Comparison of ENCODE assay signal across 8 cellular contexts in the genomic region with DNA sequence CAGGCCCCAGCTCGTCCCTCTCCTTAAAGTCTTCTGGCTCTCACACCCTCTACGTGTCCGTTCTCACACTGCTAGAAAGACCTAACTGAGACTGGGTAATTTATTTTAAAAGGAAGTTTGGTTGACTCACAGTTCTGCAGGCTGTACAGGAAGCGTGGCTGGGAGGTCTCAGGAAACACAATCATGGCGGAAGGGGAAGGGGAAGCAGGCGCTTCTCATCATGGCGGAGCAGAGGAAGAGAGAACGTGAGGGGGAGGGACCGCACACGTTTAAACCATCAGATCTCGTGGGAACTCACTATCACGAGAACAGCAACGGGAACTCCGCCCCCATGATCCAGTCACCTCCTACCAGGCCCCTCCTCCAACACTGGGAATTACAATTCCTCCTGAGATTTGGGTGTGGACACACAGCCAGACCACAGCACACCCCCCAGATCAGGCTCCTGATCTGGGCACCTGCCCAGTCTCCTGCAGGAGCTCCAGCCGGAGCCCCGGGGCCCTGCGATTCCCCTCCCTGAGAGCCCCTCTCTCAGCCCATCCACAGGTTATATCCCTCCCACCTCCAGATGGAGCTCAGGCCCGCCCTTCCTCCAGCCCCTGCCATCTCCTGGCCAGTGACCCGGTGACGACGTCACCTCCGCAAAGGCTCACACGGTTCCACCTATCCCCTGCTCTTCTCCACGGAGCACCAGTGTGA.
DNase-seq lines count a peak whose midpoint lies in the region; ATAC-seq and TF ChIP-seq lines count a peak whose summit lies in the region.

No MANE protein-coding gene starts in this region.

- POLR2A ChIA-PET in CD8-positive, alpha-beta T cell (lab: Charles Lee) = interaction anchor here (0.7 to 1.1 kb wide), 2 partner anchors 12 to 749 kb away, joined by 3 to 4 read pairs; no protein-coding TSS in a partner anchor
- POLR2A ChIA-PET in activated naive CD8-positive, alpha-beta T cell treated with anti-CD3 and anti-CD28 coated beads, Interleukin-2, amount 10 ng/mL, durations not matched to agents 7 days and 5 days (lab: Charles Lee) = interaction anchor here (0.8 to 1.1 kb wide), 2 partner anchors 8 to 19 kb away, joined by 3 read pairs; no protein-coding TSS in a partner anchor

- peaks cover 28% of the 10 kb centered on the region for H3K4me1 ChIP-seq in CD8-positive, alpha-beta T cell (ENCODE audit: insufficient read depth, low read length)
- H3K4me1 ChIP-seq in neural progenitor cell (peaks cover 11% of the 10 kb centered on the region), thoracic aorta (ENCODE audit: control insufficient read depth in 1 of 2, low read depth in 2 of 2) (no peaks in the 10 kb centered on the region)

- no peaks in the 10 kb centered on the region for H3K27me3 Mint-ChIP-seq in CD8-positive, alpha-beta T cell (ENCODE audit: low read depth)
- no peaks in the 10 kb centered on the region for H3K27me3 Mint-ChIP-seq in activated naive CD8-positive, alpha-beta T cell treated with anti-CD3 and anti-CD28 coated beads, Interleukin-2, amount 10 ng/mL, durations not matched to agents 7 days and 5 days
- peaks cover 5% of the 10 kb centered on the region for H3K27me3 Mint-ChIP-seq in neural progenitor cell (ENCODE audit: insufficient read depth, low read depth)

- peak overlapping the region; percentile 85 for H3K27ac Mint-ChIP-seq in CD8-positive, alpha-beta T cell
- peak overlapping the region; percentile 72 for H3K27ac Mint-ChIP-seq in activated naive CD8-positive, alpha-beta T cell treated with anti-CD3 and anti-CD28 coated beads, Interleukin-2, amount 10 ng/mL, durations not matched to agents 7 days and 5 days
- peak overlapping the region; percentile 71 for H3K27ac Mint-ChIP-seq in neural progenitor cell

- H4K20me1 ChIP-seq in SU-DHL-6 (ENCODE audit: low read depth, low read length) (no peaks in the 10 kb centered on the region), neural progenitor cell (ENCODE audit: low read depth) (no peaks in the 10 kb centered on the region)

- H3K27ac ChIP-seq in CD8-positive, alpha-beta T cell (ENCODE audit: low read depth, low read length) = no peak overlapping the region
- H3K27ac ChIP-seq in SU-DHL-6 (ENCODE audit: low read depth, low read length) = peak overlapping the region; percentile 35
- H3K27ac ChIP-seq in neural progenitor cell = no peak overlapping the region
- H3K27ac ChIP-seq in thoracic aorta = no peak overlapping the region

- H3K36me3 Mint-ChIP-seq in CD8-positive, alpha-beta T cell = peaks cover 20% of the 10 kb centered on the region
- H3K36me3 Mint-ChIP-seq in activated naive CD8-positive, alpha-beta T cell treated with anti-CD3 and anti-CD28 coated beads, Interleukin-2, amount 10 ng/mL, durations not matched to agents 7 days and 5 days = peaks cover 11% of the 10 kb centered on the region
- H3K36me3 Mint-ChIP-seq in neural progenitor cell = no peaks in the 10 kb centered on the region

- H3K4me2 ChIP-seq in SU-DHL-6 (ENCODE audit: low read depth, low read length, poor library complexity, severe bottlenecking) = peak overlapping the region; percentile 67
- H3K4me2 ChIP-seq in neural progenitor cell = no peak overlapping the region

- no peaks in the 10 kb centered on the region for H3K27me3 ChIP-seq in CD8-positive, alpha-beta T cell (ENCODE audit: insufficient read depth, low read length)
- H3K27me3 ChIP-seq in SU-DHL-6 (ENCODE audit: low read length) = no peaks in the 10 kb centered on the region
- H3K27me3 ChIP-seq in neural progenitor cell = no peaks in the 10 kb centered on the region
- no peaks in the 10 kb centered on the region for H3K27me3 ChIP-seq in thoracic aorta (replicated peaks; ENCODE audit: insufficient read depth)

- peak overlapping the region; percentile 90 for H2AFZ ChIP-seq in SU-DHL-6 (ENCODE audit: low read depth, low read length, severe bottlenecking)
- no peak overlapping the region for H2AFZ ChIP-seq in neural progenitor cell (replicated peaks)

- no peaks in the 10 kb centered on the region for H3K9me3 ChIP-seq in CD8-positive, alpha-beta T cell (ENCODE audit: low read length)
- H3K9me3 ChIP-seq in SU-DHL-6 (ENCODE audit: insufficient read depth, low read length) (no peaks in the 10 kb centered on the region), neural progenitor cell (ENCODE audit: low read depth) (no peaks in the 10 kb centered on the region), thoracic aorta (no peaks in the 10 kb centered on the region)

- no peaks in the 10 kb centered on the region for H3K36me3 ChIP-seq in CD8-positive, alpha-beta T cell (ENCODE audit: insufficient read depth, low read length)
- H3K36me3 ChIP-seq in SU-DHL-6 (ENCODE audit: low read length) (no peaks in the 10 kb centered on the region), neural progenitor cell (no peaks in the 10 kb centered on the region), thoracic aorta (no peaks in the 10 kb centered on the region)

- H3K4me1 Mint-ChIP-seq in CD8-positive, alpha-beta T cell (ENCODE audit: low read depth) = peaks cover 30% of the 10 kb centered on the region
- H3K4me1 Mint-ChIP-seq in activated naive CD8-positive, alpha-beta T cell treated with anti-CD3 and anti-CD28 coated beads, Interleukin-2, amount 10 ng/mL, durations not matched to agents 7 days and 5 days = peaks cover 17% of the 10 kb centered on the region
- peaks cover 7% of the 10 kb centered on the region for H3K4me1 Mint-ChIP-seq in neural progenitor cell

- DNase-seq in CD8-positive, alpha-beta T cell = peak; percentile 42 to 80 (median 70)
- DNase-seq in activated naive CD8-positive, alpha-beta T cell treated with anti-CD3 and anti-CD28 coated beads, Interleukin-2, amount 10 ng/mL, durations not matched to agents 7 days and 5 days = peak; percentile 64
- DNase-seq in neural progenitor cell (ENCODE audit: low spot score) (no peak), thoracic aorta (ENCODE audit: low spot score) (no peak), NCI-H2171 (lab: John Stamatoyannopoulos, UW) (no peak)

- H3F3A ChIP-seq in SU-DHL-6 (ENCODE audit: insufficient read depth) = no peaks in the 10 kb centered on the region
- H3F3A ChIP-seq in neural progenitor cell (ENCODE audit: low read depth) = no peaks in the 10 kb centered on the region

- H3K9me3 Mint-ChIP-seq in CD8-positive, alpha-beta T cell = no peaks in the 10 kb centered on the region
- H3K9me3 Mint-ChIP-seq in activated naive CD8-positive, alpha-beta T cell treated with anti-CD3 and anti-CD28 coated beads, Interleukin-2, amount 10 ng/mL, durations not matched to agents 7 days and 5 days = peaks cover 1% of the 10 kb centered on the region
- H3K9me3 Mint-ChIP-seq in neural progenitor cell = peaks cover 3% of the 10 kb centered on the region

- H3K79me2 ChIP-seq in SU-DHL-6 (ENCODE audit: insufficient read depth, low read length) (peaks cover 40% of the 10 kb centered on the region), neural progenitor cell (ENCODE audit: low read depth) (no peaks in the 10 kb centered on the region)

- peak overlapping the region; percentile 66 for H3K4me3 ChIP-seq in CD8-positive, alpha-beta T cell (ENCODE audit: low read depth, low read length)
- peak overlapping the region; percentile 59 for H3K4me3 ChIP-seq in SU-DHL-6 (ENCODE audit: insufficient read depth, low read length, poor library complexity, severe bottlenecking)
- no peak overlapping the region for H3K4me3 ChIP-seq in neural progenitor cell
- H3K4me3 ChIP-seq in thoracic aorta = peak overlapping the region; percentile 69

- CTCF ChIA-PET in CD8-positive, alpha-beta T cell (lab: Charles Lee) = interaction anchor here (1.5 kb wide), 1 partner anchor 68 kb away, joined by 8 read pairs; no protein-coding TSS in a partner anchor

- H3K4me3 Mint-ChIP-seq in CD8-positive, alpha-beta T cell = peak overlapping the region; percentile 92
- peak overlapping the region; percentile 86 for H3K4me3 Mint-ChIP-seq in activated naive CD8-positive, alpha-beta T cell treated with anti-CD3 and anti-CD28 coated beads, Interleukin-2, amount 10 ng/mL, durations not matched to agents 7 days and 5 days
- H3K4me3 Mint-ChIP-seq in neural progenitor cell = no peak overlapping the region

- intact Hi-C loops in CD8-positive, alpha-beta T cell (cut with DNase I, micrococcal nuclease) = loop anchor here (2.0 to 5.0 kb wide), 2 partner anchors 13 to 145 kb away; no protein-coding TSS in a partner anchor

- no peaks in the 10 kb centered on the region for H3K9me2 ChIP-seq in SU-DHL-6 (replicated peaks; ENCODE audit: insufficient read depth, low read length)

- no peak for TF ChIP-seq CTCF in CD8-positive, alpha-beta T cell (IDR thresholded peaks at IDR 0.05)
- TF ChIP-seq CTCF in SU-DHL-6 (IDR thresholded peaks at IDR 0.05; ENCODE audit: insufficient read depth, low read length, poor library complexity, severe bottlenecking) (no peak), neural progenitor cell (IDR thresholded peaks at IDR 0.05) (no peak), thoracic aorta (IDR thresholded peaks at IDR 0.05) (no peak)

- H3K9ac ChIP-seq in SU-DHL-6 (ENCODE audit: low read length) (peak overlapping the region; percentile 59), neural progenitor cell (no peak overlapping the region)

- peak; percentile 87 for ATAC-seq in CD8-positive, alpha-beta T cell
- ATAC-seq in HG02642 (IDR thresholded peaks at IDR 0.05; ENCODE audit: poor library complexity, unreplicated experiment) (peak; percentile 62), thoracic aorta (ENCODE audit: insufficient number of reproducible peaks, low FRiP score, low read depth) (no peak), HG03565 (IDR thresholded peaks at IDR 0.05; ENCODE audit: unreplicated experiment) (no peak)
- peak; percentile 79 for ATAC-seq in activated naive CD8-positive, alpha-beta T cell treated with anti-CD3 and anti-CD28 coated beads, Interleukin-2, amount 10 ng/mL, durations not matched to agents 7 days and 5 days (ENCODE audit: low read depth)

Comparison
In these comparisons a context has a peak if more than half of its experiments do, and no peak if none do; other contexts are left out.
1. ATAC-seq: peak in CD8-positive, alpha-beta T cell (single experiment), HG02642 (single experiment) and activated naive CD8-positive, alpha-beta T cell treated with anti-CD3 and anti-CD28 coated beads, Interleukin-2, amount 10 ng/mL, durations not matched to agents 7 days and 5 days (single experiment); none in thoracic aorta (single experiment) and HG03565 (single experiment).
2. DNase-seq: peak in CD8-positive, alpha-beta T cell (7 of 7) and activated naive CD8-positive, alpha-beta T cell treated with anti-CD3 and anti-CD28 coated beads, Interleukin-2, amount 10 ng/mL, durations not matched to agents 7 days and 5 days (single experiment); none in neural progenitor cell (single experiment), thoracic aorta (single experiment) and NCI-H2171 (single experiment).
3. Peak in every context shown above with its lines, with median percentiles within 50 percentile points of each other: H3K27ac Mint-ChIP-seq.